In the genomic region with DNA sequence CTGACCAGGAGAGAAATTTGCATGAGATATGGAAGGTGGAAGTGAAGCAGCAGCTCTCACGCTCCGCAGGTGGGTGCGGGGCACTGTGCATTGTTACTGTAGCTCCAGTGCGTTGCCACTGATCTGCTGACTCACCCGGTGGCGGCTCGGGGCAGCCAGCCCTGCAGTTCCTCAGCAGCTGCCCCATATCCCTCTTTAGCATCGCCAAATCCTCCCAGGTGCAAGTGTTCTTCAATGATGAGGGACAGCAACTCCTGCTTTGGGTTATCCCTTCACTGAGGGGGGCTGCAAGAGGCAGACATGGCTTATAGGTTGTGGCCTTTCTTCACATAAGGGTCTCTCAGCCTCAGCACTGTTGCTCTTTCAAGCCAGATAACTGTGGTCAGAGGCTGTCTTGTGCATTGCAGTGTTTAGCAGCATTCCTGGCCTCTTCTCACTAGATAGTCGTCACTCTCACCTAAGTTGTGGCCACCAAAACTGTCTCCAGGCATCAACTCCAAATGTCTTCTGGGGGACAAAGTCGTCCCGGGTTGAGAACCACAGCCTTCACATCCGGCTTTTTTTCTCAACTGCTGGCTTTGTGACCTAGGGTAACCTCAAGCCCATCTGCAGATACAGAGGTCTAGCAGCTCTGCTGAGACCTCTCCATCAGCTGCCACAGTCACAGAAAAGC, we compare ENCODE assay signal across 1 cellular context.
TF ChIP-seq lines count a peak whose summit lies in the region.

No MANE protein-coding gene starts in this region.

TF ChIP-seq in HepG2, 621 proteins besides CTCF, POLR2A, EP300 and RAD21 (continued from another document):
- TF ChIP-seq, protein P1, sequence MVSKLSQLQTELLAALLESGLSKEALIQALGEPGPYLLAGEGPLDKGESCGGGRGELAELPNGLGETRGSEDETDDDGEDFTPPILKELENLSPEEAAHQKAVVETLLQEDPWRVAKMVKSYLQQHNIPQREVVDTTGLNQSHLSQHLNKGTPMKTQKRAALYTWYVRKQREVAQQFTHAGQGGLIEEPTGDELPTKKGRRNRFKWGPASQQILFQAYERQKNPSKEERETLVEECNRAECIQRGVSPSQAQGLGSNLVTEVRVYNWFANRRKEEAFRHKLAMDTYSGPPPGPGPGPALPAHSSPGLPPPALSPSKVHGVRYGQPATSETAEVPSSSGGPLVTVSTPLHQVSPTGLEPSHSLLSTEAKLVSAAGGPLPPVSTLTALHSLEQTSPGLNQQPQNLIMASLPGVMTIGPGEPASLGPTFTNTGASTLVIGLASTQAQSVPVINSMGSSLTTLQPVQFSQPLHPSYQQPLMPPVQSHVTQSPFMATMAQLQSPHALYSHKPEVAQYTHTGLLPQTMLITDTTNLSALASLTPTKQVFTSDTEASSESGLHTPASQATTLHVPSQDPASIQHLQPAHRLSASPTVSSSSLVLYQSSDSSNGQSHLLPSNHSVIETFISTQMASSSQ (IDR thresholded peaks at IDR 0.05; ENCODE audit: low read depth): no peak
- TF ChIP-seq, protein P1 (CRISPR knock-in tag; IDR thresholded peaks at IDR 0.05; ENCODE audit: borderline replicate concordance): 0 out of 2 replicates have a peak, but pooled peaks have one; percentile 34
- TF ChIP-seq ARNTL (CRISPR knock-in tag; IDR thresholded peaks at IDR 0.05) (0 out of 2 replicates have a peak, but pooled peaks have one; percentile 29), HCFC1 (IDR thresholded peaks at IDR 0.05; ENCODE audit: low read depth, low read length) (no peak), NFYC (CRISPR knock-in tag; IDR thresholded peaks at IDR 0.05) (no peak), KAT7 (CRISPR knock-in tag; IDR thresholded peaks at IDR 0.05; ENCODE audit: borderline replicate concordance) (no peak), MAFG (CRISPR knock-in tag; IDR thresholded peaks at IDR 0.05) (peak; percentile 23; the same call in 1 of the 2 replicates), PAWR (CRISPR knock-in tag; IDR thresholded peaks at IDR 0.05; ENCODE audit: borderline replicate concordance) (0 out of 2 replicates have a peak, but pooled peaks have one; percentile 10), DMAP1 (CRISPR knock-in tag; IDR thresholded peaks at IDR 0.05) (peak; percentile 16; the same call in 1 of the 2 replicates), BRCA1 (CRISPR knock-in tag; IDR thresholded peaks at IDR 0.05) (0 out of 2 replicates have a peak, but pooled peaks have one; percentile 33), ZNF775 (CRISPR knock-in tag; IDR thresholded peaks at IDR 0.05; ENCODE audit: borderline replicate concordance) (no peak)
- TF ChIP-seq, protein P2, sequence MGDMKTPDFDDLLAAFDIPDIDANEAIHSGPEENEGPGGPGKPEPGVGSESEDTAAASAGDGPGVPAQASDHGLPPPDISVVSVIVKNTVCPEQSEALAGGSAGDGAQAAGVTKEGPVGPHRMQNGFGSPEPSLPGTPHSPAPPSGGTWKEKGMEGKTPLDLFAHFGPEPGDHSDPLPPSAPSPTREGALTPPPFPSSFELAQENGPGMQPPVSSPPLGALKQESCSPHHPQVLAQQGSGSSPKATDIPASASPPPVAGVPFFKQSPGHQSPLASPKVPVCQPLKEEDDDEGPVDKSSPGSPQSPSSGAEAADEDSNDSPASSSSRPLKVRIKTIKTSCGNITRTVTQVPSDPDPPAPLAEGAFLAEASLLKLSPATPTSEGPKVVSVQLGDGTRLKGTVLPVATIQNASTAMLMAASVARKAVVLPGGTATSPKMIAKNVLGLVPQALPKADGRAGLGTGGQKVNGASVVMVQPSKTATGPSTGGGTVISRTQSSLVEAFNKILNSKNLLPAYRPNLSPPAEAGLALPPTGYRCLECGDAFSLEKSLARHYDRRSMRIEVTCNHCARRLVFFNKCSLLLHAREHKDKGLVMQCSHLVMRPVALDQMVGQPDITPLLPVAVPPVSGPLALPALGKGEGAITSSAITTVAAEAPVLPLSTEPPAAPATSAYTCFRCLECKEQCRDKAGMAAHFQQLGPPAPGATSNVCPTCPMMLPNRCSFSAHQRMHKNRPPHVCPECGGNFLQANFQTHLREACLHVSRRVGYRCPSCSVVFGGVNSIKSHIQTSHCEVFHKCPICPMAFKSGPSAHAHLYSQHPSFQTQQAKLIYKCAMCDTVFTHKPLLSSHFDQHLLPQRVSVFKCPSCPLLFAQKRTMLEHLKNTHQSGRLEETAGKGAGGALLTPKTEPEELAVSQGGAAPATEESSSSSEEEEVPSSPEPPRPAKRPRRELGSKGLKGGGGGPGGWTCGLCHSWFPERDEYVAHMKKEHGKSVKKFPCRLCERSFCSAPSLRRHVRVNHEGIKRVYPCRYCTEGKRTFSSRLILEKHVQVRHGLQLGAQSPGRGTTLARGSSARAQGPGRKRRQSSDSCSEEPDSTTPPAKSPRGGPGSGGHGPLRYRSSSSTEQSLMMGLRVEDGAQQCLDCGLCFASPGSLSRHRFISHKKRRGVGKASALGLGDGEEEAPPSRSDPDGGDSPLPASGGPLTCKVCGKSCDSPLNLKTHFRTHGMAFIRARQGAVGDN (CRISPR knock-in tag; IDR thresholded peaks at IDR 0.05): peak; percentile 76
- TF ChIP-seq, protein P3, sequence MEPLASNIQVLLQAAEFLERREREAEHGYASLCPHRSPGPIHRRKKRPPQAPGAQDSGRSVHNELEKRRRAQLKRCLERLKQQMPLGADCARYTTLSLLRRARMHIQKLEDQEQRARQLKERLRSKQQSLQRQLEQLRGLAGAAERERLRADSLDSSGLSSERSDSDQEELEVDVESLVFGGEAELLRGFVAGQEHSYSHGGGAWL (CRISPR knock-in tag; IDR thresholded peaks at IDR 0.05): no peak
TF ChIP-seq in HepG2: peak in this region for 91.
